1 cellular context compared by ENCODE assay signal in the genomic region with DNA sequence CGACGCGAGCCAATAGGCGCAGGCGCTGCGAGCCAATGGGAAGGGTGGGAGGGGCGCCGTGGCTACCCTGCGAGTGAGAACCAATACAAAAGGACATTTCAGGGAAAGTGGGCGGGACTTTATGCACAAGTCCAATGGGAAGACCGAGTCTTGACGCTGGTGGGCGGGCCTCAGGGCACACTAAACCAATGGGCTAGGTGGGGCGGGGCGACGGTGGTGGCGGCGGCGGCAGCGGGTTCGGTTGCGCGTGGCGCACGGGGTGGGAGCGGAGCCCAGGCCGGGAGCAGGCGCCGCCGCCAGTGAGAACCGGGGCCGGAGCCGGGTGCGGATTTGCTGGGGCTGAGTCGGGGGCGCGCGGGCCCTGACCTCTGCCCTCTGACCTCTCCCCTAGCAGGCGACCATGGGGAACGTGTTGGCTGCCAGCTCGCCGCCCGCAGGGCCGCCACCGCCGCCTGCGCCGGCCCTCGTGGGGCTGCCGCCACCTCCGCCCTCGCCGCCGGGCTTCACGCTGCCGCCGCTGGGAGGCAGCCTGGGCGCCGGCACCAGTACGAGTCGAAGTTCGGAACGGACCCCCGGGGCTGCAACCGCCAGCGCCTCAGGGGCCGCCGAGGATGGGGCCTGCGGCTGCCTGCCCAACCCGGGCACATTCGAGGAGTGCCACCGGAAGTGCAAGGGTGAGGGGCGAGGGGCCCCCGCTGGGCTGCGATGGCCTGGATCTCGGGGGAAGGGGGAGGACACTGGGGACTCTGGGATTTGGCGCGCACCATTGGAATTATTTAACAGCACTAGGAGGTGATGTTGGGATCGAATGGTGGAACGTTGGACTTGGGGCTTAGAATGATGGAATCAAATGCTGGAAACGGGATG.
TF ChIP-seq lines count a peak whose summit lies in the region.

A gene (plus strand): TSS at position 239 of the 867 bp plus-strand sequence. CDS start 162 bp downstream, at position 401.

TF ChIP-seq in HepG2, 621 proteins besides CTCF, POLR2A, EP300 and RAD21 (continued from another document and continues in another):
- TF ChIP-seq, protein P1, sequence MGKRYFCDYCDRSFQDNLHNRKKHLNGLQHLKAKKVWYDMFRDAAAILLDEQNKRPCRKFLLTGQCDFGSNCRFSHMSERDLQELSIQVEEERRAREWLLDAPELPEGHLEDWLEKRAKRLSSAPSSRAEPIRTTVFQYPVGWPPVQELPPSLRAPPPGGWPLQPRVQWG (CRISPR knock-in tag; IDR thresholded peaks at IDR 0.05; ENCODE audit: borderline replicate concordance, low read depth), result no peak
- TF ChIP-seq HNRNPL (IDR thresholded peaks at IDR 0.05; ENCODE audit: low read depth, low read length), result 0 out of 2 replicates have a peak, but pooled peaks have one; percentile 7
- no peak for TF ChIP-seq U2AF2 (IDR thresholded peaks at IDR 0.05; ENCODE audit: low read depth, low read length)
- no peak; the same call in 1 of the 2 replicates for TF ChIP-seq ZNF678 (CRISPR knock-in tag; IDR thresholded peaks at IDR 0.05)
- TF ChIP-seq CCDC6 (CRISPR knock-in tag; IDR thresholded peaks at IDR 0.05), result peak; percentile 34
- TF ChIP-seq ARNT2 (CRISPR knock-in tag; IDR thresholded peaks at IDR 0.05; ENCODE audit: low read depth), result no peak
- TF ChIP-seq, protein P2, sequence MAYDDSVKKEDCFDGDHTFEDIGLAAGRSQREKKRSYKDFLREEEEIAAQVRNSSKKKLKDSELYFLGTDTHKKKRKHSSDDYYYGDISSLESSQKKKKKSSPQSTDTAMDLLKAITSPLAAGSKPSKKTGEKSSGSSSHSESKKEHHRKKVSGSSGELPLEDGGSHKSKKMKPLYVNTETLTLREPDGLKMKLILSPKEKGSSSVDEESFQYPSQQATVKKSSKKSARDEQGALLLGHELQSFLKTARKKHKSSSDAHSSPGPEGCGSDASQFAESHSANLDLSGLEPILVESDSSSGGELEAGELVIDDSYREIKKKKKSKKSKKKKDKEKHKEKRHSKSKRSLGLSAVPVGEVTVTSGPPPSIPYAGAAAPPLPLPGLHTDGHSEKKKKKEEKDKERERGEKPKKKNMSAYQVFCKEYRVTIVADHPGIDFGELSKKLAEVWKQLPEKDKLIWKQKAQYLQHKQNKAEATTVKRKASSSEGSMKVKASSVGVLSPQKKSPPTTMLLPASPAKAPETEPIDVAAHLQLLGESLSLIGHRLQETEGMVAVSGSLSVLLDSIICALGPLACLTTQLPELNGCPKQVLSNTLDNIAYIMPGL (CRISPR knock-in tag; IDR thresholded peaks at IDR 0.05; ENCODE audit: borderline replicate concordance in 1 of 2, low read depth in 1 of 2), result 0 out of 4 replicates have a peak, but pooled peaks of 1 of the 2 experiments have one; percentile 13
- no peak for TF ChIP-seq ZNF552 (CRISPR knock-in tag; IDR thresholded peaks at IDR 0.05; ENCODE audit: borderline replicate concordance)
- no peak for TF ChIP-seq ZNF354B (CRISPR knock-in tag; IDR thresholded peaks at IDR 0.05)
- no peak for TF ChIP-seq ZFP82 (CRISPR knock-in tag; IDR thresholded peaks at IDR 0.05; ENCODE audit: borderline replicate concordance)
- TF ChIP-seq ZNF382 (CRISPR knock-in tag; IDR thresholded peaks at IDR 0.05; ENCODE audit: borderline replicate concordance), result no peak
- peak; percentile 55 for TF ChIP-seq GABPA (IDR thresholded peaks at IDR 0.05; ENCODE audit: low read depth, low read length)
- TF ChIP-seq GABPA (CRISPR knock-in tag; IDR thresholded peaks at IDR 0.05; ENCODE audit: low read depth), result peak; percentile 76
- peak; percentile 35; the same call in 1 of the 2 replicates for TF ChIP-seq YEATS4 (CRISPR knock-in tag; IDR thresholded peaks at IDR 0.05; ENCODE audit: borderline replicate concordance)
- TF ChIP-seq GATAD1 (CRISPR knock-in tag; IDR thresholded peaks at IDR 0.05), result peak; percentile 59; the same call in 1 of the 2 replicates
- no peak for TF ChIP-seq ZNF430 (CRISPR knock-in tag; IDR thresholded peaks at IDR 0.05)
- 0 out of 2 replicates have a peak, but pooled peaks have one; percentile 30 for TF ChIP-seq ZC3H13 (CRISPR knock-in tag; IDR thresholded peaks at IDR 0.05)
- peak; percentile 51; the same call in 1 of the 2 replicates for TF ChIP-seq ZBTB38 (CRISPR knock-in tag; IDR thresholded peaks at IDR 0.05)
- peak; percentile 89 for TF ChIP-seq NFYC (CRISPR knock-in tag; IDR thresholded peaks at IDR 0.05)
- no peak for TF ChIP-seq NRL (CRISPR knock-in tag; IDR thresholded peaks at IDR 0.05; ENCODE audit: borderline replicate concordance)
- TF ChIP-seq IKZF1 (IDR thresholded peaks at IDR 0.05), result no peak
- TF ChIP-seq, protein P3, sequence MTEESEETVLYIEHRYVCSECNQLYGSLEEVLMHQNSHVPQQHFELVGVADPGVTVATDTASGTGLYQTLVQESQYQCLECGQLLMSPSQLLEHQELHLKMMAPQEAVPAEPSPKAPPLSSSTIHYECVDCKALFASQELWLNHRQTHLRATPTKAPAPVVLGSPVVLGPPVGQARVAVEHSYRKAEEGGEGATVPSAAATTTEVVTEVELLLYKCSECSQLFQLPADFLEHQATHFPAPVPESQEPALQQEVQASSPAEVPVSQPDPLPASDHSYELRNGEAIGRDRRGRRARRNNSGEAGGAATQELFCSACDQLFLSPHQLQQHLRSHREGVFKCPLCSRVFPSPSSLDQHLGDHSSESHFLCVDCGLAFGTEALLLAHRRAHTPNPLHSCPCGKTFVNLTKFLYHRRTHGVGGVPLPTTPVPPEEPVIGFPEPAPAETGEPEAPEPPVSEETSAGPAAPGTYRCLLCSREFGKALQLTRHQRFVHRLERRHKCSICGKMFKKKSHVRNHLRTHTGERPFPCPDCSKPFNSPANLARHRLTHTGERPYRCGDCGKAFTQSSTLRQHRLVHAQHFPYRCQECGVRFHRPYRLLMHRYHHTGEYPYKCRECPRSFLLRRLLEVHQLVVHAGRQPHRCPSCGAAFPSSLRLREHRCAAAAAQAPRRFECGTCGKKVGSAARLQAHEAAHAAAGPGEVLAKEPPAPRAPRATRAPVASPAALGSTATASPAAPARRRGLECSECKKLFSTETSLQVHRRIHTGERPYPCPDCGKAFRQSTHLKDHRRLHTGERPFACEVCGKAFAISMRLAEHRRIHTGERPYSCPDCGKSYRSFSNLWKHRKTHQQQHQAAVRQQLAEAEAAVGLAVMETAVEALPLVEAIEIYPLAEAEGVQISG (CRISPR knock-in tag; IDR thresholded peaks at IDR 0.05), result no peak
- TF ChIP-seq AHR (CRISPR knock-in tag; IDR thresholded peaks at IDR 0.05), result no peak
- TF ChIP-seq RARA (CRISPR knock-in tag; IDR thresholded peaks at IDR 0.05), result no peak
- TF ChIP-seq ZNF329 (CRISPR knock-in tag; IDR thresholded peaks at IDR 0.05; ENCODE audit: low read depth), result no peak
- TF ChIP-seq, protein P4, sequence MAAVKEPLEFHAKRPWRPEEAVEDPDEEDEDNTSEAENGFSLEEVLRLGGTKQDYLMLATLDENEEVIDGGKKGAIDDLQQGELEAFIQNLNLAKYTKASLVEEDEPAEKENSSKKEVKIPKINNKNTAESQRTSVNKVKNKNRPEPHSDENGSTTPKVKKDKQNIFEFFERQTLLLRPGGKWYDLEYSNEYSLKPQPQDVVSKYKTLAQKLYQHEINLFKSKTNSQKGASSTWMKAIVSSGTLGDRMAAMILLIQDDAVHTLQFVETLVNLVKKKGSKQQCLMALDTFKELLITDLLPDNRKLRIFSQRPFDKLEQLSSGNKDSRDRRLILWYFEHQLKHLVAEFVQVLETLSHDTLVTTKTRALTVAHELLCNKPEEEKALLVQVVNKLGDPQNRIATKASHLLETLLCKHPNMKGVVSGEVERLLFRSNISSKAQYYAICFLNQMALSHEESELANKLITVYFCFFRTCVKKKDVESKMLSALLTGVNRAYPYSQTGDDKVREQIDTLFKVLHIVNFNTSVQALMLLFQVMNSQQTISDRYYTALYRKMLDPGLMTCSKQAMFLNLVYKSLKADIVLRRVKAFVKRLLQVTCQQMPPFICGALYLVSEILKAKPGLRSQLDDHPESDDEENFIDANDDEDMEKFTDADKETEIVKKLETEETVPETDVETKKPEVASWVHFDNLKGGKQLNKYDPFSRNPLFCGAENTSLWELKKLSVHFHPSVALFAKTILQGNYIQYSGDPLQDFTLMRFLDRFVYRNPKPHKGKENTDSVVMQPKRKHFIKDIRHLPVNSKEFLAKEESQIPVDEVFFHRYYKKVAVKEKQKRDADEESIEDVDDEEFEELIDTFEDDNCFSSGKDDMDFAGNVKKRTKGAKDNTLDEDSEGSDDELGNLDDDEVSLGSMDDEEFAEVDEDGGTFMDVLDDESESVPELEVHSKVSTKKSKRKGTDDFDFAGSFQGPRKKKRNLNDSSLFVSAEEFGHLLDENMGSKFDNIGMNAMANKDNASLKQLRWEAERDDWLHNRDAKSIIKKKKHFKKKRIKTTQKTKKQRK (IDR thresholded peaks at IDR 0.05; ENCODE audit: low read length), result peak; percentile 75
- 0 out of 2 replicates have a peak, but pooled peaks have one; percentile 64 for TF ChIP-seq ZNF724P (CRISPR knock-in tag; IDR thresholded peaks at IDR 0.05; ENCODE audit: borderline replicate concordance)
- TF ChIP-seq MXI1 (IDR thresholded peaks at IDR 0.05; ENCODE audit: borderline replicate concordance, low read depth, low read length), result peak; percentile 95; the same call in 1 of the 3 replicates
- peak; percentile 76 for TF ChIP-seq CREM (IDR thresholded peaks at IDR 0.05)
- no peak for TF ChIP-seq CREM (CRISPR knock-in tag; IDR thresholded peaks at IDR 0.05)
- TF ChIP-seq PPARG (CRISPR knock-in tag; conservative IDR thresholded peaks at IDR 0.05), result no peak
- peak; percentile 67; the same call in 1 of the 2 replicates for TF ChIP-seq CHD2 (IDR thresholded peaks at IDR 0.05; ENCODE audit: low read depth, low read length)
- peak; percentile 96 for TF ChIP-seq SP2 (CRISPR knock-in tag; IDR thresholded peaks at IDR 0.05)
- TF ChIP-seq FOXC1 (CRISPR knock-in tag; IDR thresholded peaks at IDR 0.05; ENCODE audit: borderline replicate concordance), result no peak
- TF ChIP-seq ATRX (CRISPR knock-in tag; IDR thresholded peaks at IDR 0.05; ENCODE audit: borderline replicate concordance), result no peak
- peak; percentile 84 for TF ChIP-seq KDM5A (IDR thresholded peaks at IDR 0.05; ENCODE audit: borderline replicate concordance, low read length)
- TF ChIP-seq, protein P5, sequence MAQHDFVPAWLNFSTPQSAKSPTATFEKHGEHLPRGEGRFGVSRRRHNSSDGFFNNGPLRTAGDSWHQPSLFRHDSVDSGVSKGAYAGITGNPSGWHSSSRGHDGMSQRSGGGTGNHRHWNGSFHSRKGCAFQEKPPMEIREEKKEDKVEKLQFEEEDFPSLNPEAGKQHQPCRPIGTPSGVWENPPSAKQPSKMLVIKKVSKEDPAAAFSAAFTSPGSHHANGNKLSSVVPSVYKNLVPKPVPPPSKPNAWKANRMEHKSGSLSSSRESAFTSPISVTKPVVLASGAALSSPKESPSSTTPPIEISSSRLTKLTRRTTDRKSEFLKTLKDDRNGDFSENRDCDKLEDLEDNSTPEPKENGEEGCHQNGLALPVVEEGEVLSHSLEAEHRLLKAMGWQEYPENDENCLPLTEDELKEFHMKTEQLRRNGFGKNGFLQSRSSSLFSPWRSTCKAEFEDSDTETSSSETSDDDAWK (CRISPR knock-in tag; IDR thresholded peaks at IDR 0.05), result no peak
- TF ChIP-seq, protein P6, sequence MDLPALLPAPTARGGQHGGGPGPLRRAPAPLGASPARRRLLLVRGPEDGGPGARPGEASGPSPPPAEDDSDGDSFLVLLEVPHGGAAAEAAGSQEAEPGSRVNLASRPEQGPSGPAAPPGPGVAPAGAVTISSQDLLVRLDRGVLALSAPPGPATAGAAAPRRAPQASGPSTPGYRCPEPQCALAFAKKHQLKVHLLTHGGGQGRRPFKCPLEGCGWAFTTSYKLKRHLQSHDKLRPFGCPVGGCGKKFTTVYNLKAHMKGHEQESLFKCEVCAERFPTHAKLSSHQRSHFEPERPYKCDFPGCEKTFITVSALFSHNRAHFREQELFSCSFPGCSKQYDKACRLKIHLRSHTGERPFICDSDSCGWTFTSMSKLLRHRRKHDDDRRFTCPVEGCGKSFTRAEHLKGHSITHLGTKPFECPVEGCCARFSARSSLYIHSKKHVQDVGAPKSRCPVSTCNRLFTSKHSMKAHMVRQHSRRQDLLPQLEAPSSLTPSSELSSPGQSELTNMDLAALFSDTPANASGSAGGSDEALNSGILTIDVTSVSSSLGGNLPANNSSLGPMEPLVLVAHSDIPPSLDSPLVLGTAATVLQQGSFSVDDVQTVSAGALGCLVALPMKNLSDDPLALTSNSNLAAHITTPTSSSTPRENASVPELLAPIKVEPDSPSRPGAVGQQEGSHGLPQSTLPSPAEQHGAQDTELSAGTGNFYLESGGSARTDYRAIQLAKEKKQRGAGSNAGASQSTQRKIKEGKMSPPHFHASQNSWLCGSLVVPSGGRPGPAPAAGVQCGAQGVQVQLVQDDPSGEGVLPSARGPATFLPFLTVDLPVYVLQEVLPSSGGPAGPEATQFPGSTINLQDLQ (CRISPR knock-in tag; IDR thresholded peaks at IDR 0.05), result no peak
- peak; percentile 73; the same call in 1 of the 2 replicates for TF ChIP-seq NR2F6 (IDR thresholded peaks at IDR 0.05)
- no peak for TF ChIP-seq NR2F6 (CRISPR knock-in tag; IDR thresholded peaks at IDR 0.05)
- no peak for TF ChIP-seq ZNF232 (CRISPR knock-in tag; IDR thresholded peaks at IDR 0.05; ENCODE audit: borderline replicate concordance)
- no peak for TF ChIP-seq ZNF343 (CRISPR knock-in tag; IDR thresholded peaks at IDR 0.05)
- TF ChIP-seq ELF1 (CRISPR knock-in tag; IDR thresholded peaks at IDR 0.05), result 0 out of 2 replicates have a peak, but pooled peaks have one; percentile 45
- peak; percentile 46 for TF ChIP-seq TAF1 (CRISPR knock-in tag; IDR thresholded peaks at IDR 0.05)
- no peak for TF ChIP-seq CAMTA2 (CRISPR knock-in tag; IDR thresholded peaks at IDR 0.05; ENCODE audit: borderline replicate concordance)
- TF ChIP-seq ZMAT3 (CRISPR knock-in tag; conservative IDR thresholded peaks at IDR 0.05), result no peak
- peak; percentile 7; the same call in 1 of the 2 replicates for TF ChIP-seq TBX2 (CRISPR knock-in tag; IDR thresholded peaks at IDR 0.05; ENCODE audit: borderline replicate concordance)
- TF ChIP-seq SIX4 (CRISPR knock-in tag; IDR thresholded peaks at IDR 0.05), result no peak
- peak; percentile 82 for TF ChIP-seq MYC (CRISPR knock-in tag; IDR thresholded peaks at IDR 0.05; ENCODE audit: borderline replicate concordance)
- TF ChIP-seq NONO (IDR thresholded peaks at IDR 0.05), result no peak
- 0 out of 2 replicates have a peak, but pooled peaks have one; percentile 37 for TF ChIP-seq NONO (CRISPR knock-in tag; conservative IDR thresholded peaks at IDR 0.05)
- TF ChIP-seq HCFC1 (IDR thresholded peaks at IDR 0.05; ENCODE audit: low read depth, low read length), result peak; percentile 25; the same call in 1 of the 2 replicates
- no peak for TF ChIP-seq ZSCAN9 (CRISPR knock-in tag; IDR thresholded peaks at IDR 0.05; ENCODE audit: borderline replicate concordance)
- TF ChIP-seq HNRNPK (IDR thresholded peaks at IDR 0.05; ENCODE audit: low read depth, low read length, poor library complexity, severe bottlenecking), result peak; percentile 34
- TF ChIP-seq SMC3 (IDR thresholded peaks at IDR 0.05; ENCODE audit: low read length), result no peak
- peak; percentile 62; the same call in 1 of the 2 replicates for TF ChIP-seq FOXK1 (CRISPR knock-in tag; IDR thresholded peaks at IDR 0.05; ENCODE audit: borderline replicate concordance, low read depth)
- no peak for TF ChIP-seq RCOR2 (CRISPR knock-in tag; IDR thresholded peaks at IDR 0.05)
- TF ChIP-seq YY1 (IDR thresholded peaks at IDR 0.05; ENCODE audit: insufficient read depth, insufficient replicate concordance, low read depth, low read length), result no peak
- 0 out of 2 replicates have a peak, but pooled peaks have one; percentile 45 for TF ChIP-seq RNF2 (conservative IDR thresholded peaks at IDR 0.05; ENCODE audit: low read depth)
- TF ChIP-seq ZNF251 (CRISPR knock-in tag; IDR thresholded peaks at IDR 0.05), result no peak
